Comparison of ENCODE assay signal across 19 cellular contexts in the genomic region with DNA sequence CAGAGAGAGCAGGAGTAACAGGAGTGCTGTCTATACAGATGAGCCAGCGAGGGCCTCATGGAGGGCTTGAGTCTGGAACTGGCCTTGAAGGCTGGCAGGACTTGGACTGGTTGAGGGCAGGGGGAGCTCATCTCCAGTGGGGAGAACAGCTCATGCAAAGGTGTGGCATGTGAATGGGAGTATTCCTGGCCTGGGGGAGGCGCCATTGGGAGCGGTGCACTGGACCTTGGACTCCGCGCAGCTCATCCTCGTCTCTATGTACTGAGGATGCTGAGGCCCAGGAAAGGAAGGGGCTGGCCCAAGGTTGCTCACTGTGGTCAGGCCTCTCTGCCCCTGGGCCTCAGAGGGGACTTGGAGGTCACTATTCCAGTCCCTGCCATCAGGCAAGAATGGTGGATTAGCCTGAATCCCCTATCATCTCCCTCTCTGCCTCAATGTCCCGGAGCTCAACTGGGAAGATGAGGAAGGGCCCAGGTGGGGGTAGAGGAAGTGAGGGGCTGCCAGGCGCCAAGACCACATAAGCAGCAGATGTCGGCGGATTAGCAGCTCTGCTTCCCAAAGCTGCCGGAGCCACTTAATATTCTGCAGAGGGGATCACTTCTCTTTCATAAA.
DNase-seq lines count a peak whose midpoint lies in the region; ATAC-seq and TF ChIP-seq lines count a peak whose summit lies in the region.
"Had no signal": no experiment of that assay in that cellular context is flagged by ENCODE, and none has a peak within 500 bp of the region (broad histone marks: within the 10 kb centered on the region; RNA-seq: fewer than 3 reads in every experiment).

No MANE protein-coding gene starts in this region.

- peak; percentile 86 for DNase-seq in D341Med (ENCODE audit: low spot score)
- peak; percentile 17 for DNase-seq in NCI-H1694 (lab: John Stamatoyannopoulos, UW)
- DNase-seq in NCI-H82 treated with DMSO at 0.1 percent for 48 hours (lab: John Stamatoyannopoulos, UW; ENCODE audit: unreplicated experiment): peak; percentile 91
- no peak for DNase-seq in neural progenitor cell (ENCODE audit: low spot score)
- no peak for DNase-seq in HUDEP-2 (lab: John Stamatoyannopoulos, UW; ENCODE audit: unreplicated experiment in 76 of 76)
- no peak for DNase-seq in naive thymus-derived CD4-positive, alpha-beta T cell
- DNase-seq in ascending aorta (ENCODE audit: low spot score in 2 of 2): no peak
- DNase-seq: BE2C; CD4-positive, CD25-positive, alpha-beta regulatory T cell; COR-L47; DMS53; NCI-H1417 treated with DMSO at 0.1 percent for 48 hours; NCI-H2029; NCI-H2227 treated with DMSO at 0.1 percent for 48 hours; NCI-H526; NK-92 treated with Interleukin-12 subunit alpha and Interleukin-12 subunit beta, amount 100 ng/mL, for 24 hours; OCI-M1; SIG-M5; T-helper 1 cell had no signal

- CTCF ChIA-PET in naive thymus-derived CD4-positive, alpha-beta T cell (lab: Charles Lee): interaction anchor here (0.6 kb wide), 1 partner anchor 146 kb away, joined by 3 read pairs; no protein-coding TSS in a partner anchor

- H3K79me2 ChIP-seq in neural progenitor cell (ENCODE audit: low read depth): peaks cover 14% of the 10 kb centered on the region

- H3K4me3 ChIP-seq in neural progenitor cell (no peak overlapping the region), ascending aorta (no peak overlapping the region)
- H3K4me3 ChIP-seq in naive thymus-derived CD4-positive, alpha-beta T cell (ENCODE audit: low read length): no peak overlapping the region

- H2AFZ ChIP-seq in neural progenitor cell (replicated peaks): no peak overlapping the region

- TF ChIP-seq CTCF in neural progenitor cell (IDR thresholded peaks at IDR 0.05) (no peak), ascending aorta (IDR thresholded peaks at IDR 0.05) (no peak)

- H3K27me3 ChIP-seq in neural progenitor cell: no peaks in the 10 kb centered on the region
- H3K27me3 ChIP-seq in naive thymus-derived CD4-positive, alpha-beta T cell (ENCODE audit: control insufficient read depth in 2 of 2, insufficient read depth in 2 of 2, low read length in 2 of 2): no peaks in the 10 kb centered on the region
- no peaks in the 10 kb centered on the region for H3K27me3 ChIP-seq in ascending aorta
- H3K27me3 ChIP-seq: BE2C had no signal

- no peak overlapping the region for H3K27ac ChIP-seq in neural progenitor cell
- H3K27ac ChIP-seq in naive thymus-derived CD4-positive, alpha-beta T cell (ENCODE audit: low read depth, low read length): no peak overlapping the region
- H3K27ac ChIP-seq in ascending aorta: no peak overlapping the region

- no peak overlapping the region for H3K4me2 ChIP-seq in neural progenitor cell

- peaks cover 96% of the 10 kb centered on the region for H4K20me1 ChIP-seq in neural progenitor cell (ENCODE audit: low read depth)

- H3K4me1 Mint-ChIP-seq in neural progenitor cell: peaks cover 54% of the 10 kb centered on the region
- H3K4me1 Mint-ChIP-seq in naive thymus-derived CD4-positive, alpha-beta T cell: peaks cover 5 to 49% (median 29%) of the 10 kb centered on the region in 7 donors

- no peaks in the 10 kb centered on the region for H3K9me3 Mint-ChIP-seq in neural progenitor cell
- H3K9me3 Mint-ChIP-seq in naive thymus-derived CD4-positive, alpha-beta T cell: peaks cover 0 to 5% (median 0%) of the 10 kb centered on the region in 11 donors

- H3F3A ChIP-seq in neural progenitor cell (ENCODE audit: low read depth): peaks cover 9% of the 10 kb centered on the region

- H3K27ac Mint-ChIP-seq in neural progenitor cell: peak overlapping the region; percentile 67
- H3K27ac Mint-ChIP-seq in naive thymus-derived CD4-positive, alpha-beta T cell: peak overlapping the region in 4 of 9 donors; percentile 28 to 75 (median 58)
- H3K27ac Mint-ChIP-seq: CD4-positive, CD25-positive, alpha-beta regulatory T cell had no signal

- H3K9ac ChIP-seq in neural progenitor cell: no peak overlapping the region

- H3K4me1 ChIP-seq in neural progenitor cell (peaks cover 29% of the 10 kb centered on the region), ascending aorta (no peaks in the 10 kb centered on the region)
- H3K4me1 ChIP-seq in naive thymus-derived CD4-positive, alpha-beta T cell (ENCODE audit: control insufficient read depth in 2 of 2, insufficient read depth in 2 of 2, low read length in 2 of 2): peaks cover 0 to 4% of the 10 kb centered on the region in 2 donors
- H3K4me1 ChIP-seq: BE2C had no signal

- H3K36me3 Mint-ChIP-seq in neural progenitor cell: peaks cover 10% of the 10 kb centered on the region
- peaks cover 0 to 7% (median 0%) of the 10 kb centered on the region in 5 donors for H3K36me3 Mint-ChIP-seq in naive thymus-derived CD4-positive, alpha-beta T cell
- H3K36me3 Mint-ChIP-seq: CD4-positive, CD25-positive, alpha-beta regulatory T cell had no signal

- intact Hi-C loops in naive thymus-derived CD4-positive, alpha-beta T cell (cut with micrococcal nuclease): no loop called here
- intact Hi-C loops in ascending aorta (cut with DNase I): no loop called here

- H3K9me3 ChIP-seq in neural progenitor cell (ENCODE audit: low read depth): no peaks in the 10 kb centered on the region
- no peaks in the 10 kb centered on the region for H3K9me3 ChIP-seq in naive thymus-derived CD4-positive, alpha-beta T cell (ENCODE audit: control insufficient read depth in 2 of 3, low read length in 3 of 3)
- no peaks in the 10 kb centered on the region for H3K9me3 ChIP-seq in ascending aorta
- H3K9me3 ChIP-seq: BE2C had no signal

- peaks cover 9% of the 10 kb centered on the region for H3K27me3 Mint-ChIP-seq in neural progenitor cell (ENCODE audit: insufficient read depth, low read depth)
- peaks cover 0 to 6% (median 0%) of the 10 kb centered on the region in 5 donors for H3K27me3 Mint-ChIP-seq in naive thymus-derived CD4-positive, alpha-beta T cell

- POLR2A ChIA-PET in naive thymus-derived CD4-positive, alpha-beta T cell (lab: Charles Lee): no interaction called here

- no peaks in the 10 kb centered on the region for H3K36me3 ChIP-seq in neural progenitor cell
- H3K36me3 ChIP-seq in naive thymus-derived CD4-positive, alpha-beta T cell (ENCODE audit: control insufficient read depth in 2 of 3, insufficient read depth in 3 of 3, low read length in 3 of 3): no peaks in the 10 kb centered on the region
- H3K36me3 ChIP-seq in ascending aorta: no peaks in the 10 kb centered on the region
- H3K36me3 ChIP-seq: BE2C had no signal

- no peak for ATAC-seq in naive thymus-derived CD4-positive, alpha-beta T cell

- no peak overlapping the region for H3K4me3 Mint-ChIP-seq in neural progenitor cell
- no peak overlapping the region for H3K4me3 Mint-ChIP-seq in naive thymus-derived CD4-positive, alpha-beta T cell
- H3K4me3 Mint-ChIP-seq: CD4-positive, CD25-positive, alpha-beta regulatory T cell had no signal

Comparison
In these comparisons a context has a peak if more than half of its experiments do, and no peak if none do; other contexts are left out.
1. DNase-seq: peak in D341Med (single experiment), NCI-H1694 (single experiment) and NCI-H82 treated with DMSO at 0.1 percent for 48 hours (single experiment); none in neural progenitor cell (single experiment), HUDEP-2 (0 of 76), naive thymus-derived CD4-positive, alpha-beta T cell (0 of 9) and ascending aorta (0 of 2).